In the genomic region with DNA sequence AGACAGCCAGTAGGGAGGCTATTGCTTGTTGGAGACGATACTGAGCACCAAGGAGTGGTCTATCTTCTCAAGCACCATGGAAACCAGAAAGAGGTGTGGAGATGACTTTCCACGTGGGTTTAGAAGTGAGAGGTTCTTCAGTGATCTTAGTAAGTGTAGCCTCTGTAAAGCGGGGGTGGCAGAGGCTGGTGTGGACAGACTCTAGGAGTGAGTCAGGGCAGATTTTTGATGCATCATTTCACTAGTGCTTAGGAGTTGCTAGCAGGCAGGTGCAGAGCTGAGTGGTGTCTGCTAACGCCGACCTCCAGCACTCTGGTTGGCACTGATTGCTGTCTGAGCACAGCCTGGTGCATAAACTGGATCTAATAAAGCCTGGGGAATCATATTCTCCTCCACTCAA, we compare ENCODE assay signal across 10 cellular contexts.
DNase-seq lines count a peak whose midpoint lies in the region; ATAC-seq and TF ChIP-seq lines count a peak whose summit lies in the region.
"Had no signal": no experiment of that assay in that cellular context is flagged by ENCODE, and none has a peak within 500 bp of the region (broad histone marks: within the 10 kb centered on the region; RNA-seq: fewer than 3 reads in every experiment).

No MANE protein-coding gene starts in this region.

- peaks cover 46% of the 10 kb centered on the region for H3K4me1 Mint-ChIP-seq in activated T-cell treated with anti-CD3 and anti-CD28 coated beads, Interleukin-2, amount 50 U/mL, for 4 hours (ENCODE audit: low read depth)
- H3K4me1 Mint-ChIP-seq in Calu3 (ENCODE audit: low read depth, unreplicated experiment) (no peaks in the 10 kb centered on the region), WTC11 (no peaks in the 10 kb centered on the region)

- H3K9me3 Mint-ChIP-seq in activated T-cell treated with anti-CD3 and anti-CD28 coated beads, Interleukin-2, amount 50 U/mL, for 4 hours: no peaks in the 10 kb centered on the region
- H3K9me3 Mint-ChIP-seq in Calu3 (ENCODE audit: low read depth, unreplicated experiment) (no peaks in the 10 kb centered on the region), WTC11 (peaks cover 10% of the 10 kb centered on the region)

- H3K36me3 Mint-ChIP-seq in activated T-cell treated with anti-CD3 and anti-CD28 coated beads, Interleukin-2, amount 50 U/mL, for 4 hours (ENCODE audit: insufficient read depth): no peaks in the 10 kb centered on the region
- H3K36me3 Mint-ChIP-seq in Calu3 (ENCODE audit: insufficient read depth, unreplicated experiment) (no peaks in the 10 kb centered on the region), WTC11 (no peaks in the 10 kb centered on the region)

- ATAC-seq in HG03039 (IDR thresholded peaks at IDR 0.05; ENCODE audit: unreplicated experiment) (peak; percentile 97), WTC11 (no peak)
- peak; percentile 97 for ATAC-seq in activated T-cell treated with anti-CD3 and anti-CD28 coated beads, Interleukin-2, amount 50 U/mL, for 4 hours
- ATAC-seq: left lobe of liver had no signal

- POLR2A ChIA-PET in WTC11 (lab: Charles Lee): no interaction called here

- intact Hi-C loops in Calu3 (cut with micrococcal nuclease; ENCODE audit: unreplicated experiment): no loop called here

- H3K4me3 Mint-ChIP-seq in activated T-cell treated with anti-CD3 and anti-CD28 coated beads, Interleukin-2, amount 50 U/mL, for 4 hours: no peak overlapping the region
- H3K4me3 Mint-ChIP-seq in Calu3 (ENCODE audit: low read depth, unreplicated experiment): no peak overlapping the region
- H3K4me3 Mint-ChIP-seq in WTC11: no peak overlapping the region

- no peak for TF ChIP-seq CTCF in Calu3 (IDR thresholded peaks at IDR 0.05; ENCODE audit: unreplicated experiment)
- TF ChIP-seq CTCF in WTC11 (IDR thresholded peaks at IDR 0.05): no peak

- no peaks in the 10 kb centered on the region for H3K27me3 Mint-ChIP-seq in activated T-cell treated with anti-CD3 and anti-CD28 coated beads, Interleukin-2, amount 50 U/mL, for 4 hours (ENCODE audit: low read depth)
- no peaks in the 10 kb centered on the region for H3K27me3 Mint-ChIP-seq in Calu3 (ENCODE audit: unreplicated experiment)
- no peaks in the 10 kb centered on the region for H3K27me3 Mint-ChIP-seq in WTC11 (ENCODE audit: low read depth)

- H3K27ac Mint-ChIP-seq in Calu3 (ENCODE audit: unreplicated experiment) (no peak overlapping the region), WTC11 (no peak overlapping the region)

- no TSS peak for BruUV-seq in Calu3 (replicated peaks; lab: Mats Ljungman, UMichigan)

- DNase-seq in NK-92 treated with Interleukin-12 subunit alpha and Interleukin-12 subunit beta, amount 100 ng/mL, for 24 hours (lab: John Stamatoyannopoulos, UW): peak; percentile 51
- no peak for DNase-seq in NK-92 (lab: John Stamatoyannopoulos, UW; ENCODE audit: unreplicated experiment)
- peak; percentile 44 for DNase-seq in activated T-cell treated with anti-CD3 and anti-CD28 coated beads, Interleukin-2, amount 50 U/mL, for 4 hours
- peak; percentile 41 to 51 for DNase-seq in stimulated activated CD8-positive, alpha-beta memory T cell treated with anti-CD3 and anti-CD28 coated beads, Interleukin-4, amount 100 ng/mL, for 4 hours (ENCODE audit: low read depth in 2 of 2, low spot score in 1 of 2)
- no peak for DNase-seq in GDM1 (lab: John Stamatoyannopoulos, UW)
- no peak for DNase-seq in Calu3
- no peak for DNase-seq in WTC11 (ENCODE audit: low spot score)
- DNase-seq: SK-N-SH had no signal

- CTCF ChIA-PET in Calu3 (lab: Charles Lee) (no interaction called here), WTC11 (lab: Charles Lee) (no interaction called here)

TF ChIP-seq in WTC11, 78 proteins besides CTCF, POLR2A, EP300 and RAD21:
- TF ChIP-seq SP1 (CRISPR knock-in tag; conservative IDR thresholded peaks at IDR 0.05) (no peak), ZNF416 (CRISPR knock-in tag; IDR thresholded peaks at IDR 0.05) (no peak), FOXP1 (CRISPR knock-in tag; IDR thresholded peaks at IDR 0.05; ENCODE audit: borderline replicate concordance) (no peak), ZNF232 (CRISPR knock-in tag; IDR thresholded peaks at IDR 0.05) (no peak), ZNF396 (CRISPR knock-in tag; IDR thresholded peaks at IDR 0.05; ENCODE audit: borderline replicate concordance) (no peak), ESRRA (CRISPR knock-in tag; IDR thresholded peaks at IDR 0.05; ENCODE audit: borderline replicate concordance) (no peak), TP53 (CRISPR knock-in tag; IDR thresholded peaks at IDR 0.05) (no peak), NFATC4 (CRISPR knock-in tag; IDR thresholded peaks at IDR 0.05) (no peak), FOXK1 (CRISPR knock-in tag; IDR thresholded peaks at IDR 0.05) (no peak), NR1H2 (CRISPR knock-in tag; IDR thresholded peaks at IDR 0.05) (no peak), CREB1 (CRISPR knock-in tag; IDR thresholded peaks at IDR 0.05) (no peak), IRF2 (CRISPR knock-in tag; IDR thresholded peaks at IDR 0.05; ENCODE audit: borderline replicate concordance, low read depth) (no peak)
- TF ChIP-seq, protein P1, sequence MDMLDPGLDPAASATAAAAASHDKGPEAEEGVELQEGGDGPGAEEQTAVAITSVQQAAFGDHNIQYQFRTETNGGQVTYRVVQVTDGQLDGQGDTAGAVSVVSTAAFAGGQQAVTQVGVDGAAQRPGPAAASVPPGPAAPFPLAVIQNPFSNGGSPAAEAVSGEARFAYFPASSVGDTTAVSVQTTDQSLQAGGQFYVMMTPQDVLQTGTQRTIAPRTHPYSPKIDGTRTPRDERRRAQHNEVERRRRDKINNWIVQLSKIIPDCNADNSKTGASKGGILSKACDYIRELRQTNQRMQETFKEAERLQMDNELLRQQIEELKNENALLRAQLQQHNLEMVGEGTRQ (CRISPR knock-in tag; IDR thresholded peaks at IDR 0.05): no peak
- TF ChIP-seq, protein P2, sequence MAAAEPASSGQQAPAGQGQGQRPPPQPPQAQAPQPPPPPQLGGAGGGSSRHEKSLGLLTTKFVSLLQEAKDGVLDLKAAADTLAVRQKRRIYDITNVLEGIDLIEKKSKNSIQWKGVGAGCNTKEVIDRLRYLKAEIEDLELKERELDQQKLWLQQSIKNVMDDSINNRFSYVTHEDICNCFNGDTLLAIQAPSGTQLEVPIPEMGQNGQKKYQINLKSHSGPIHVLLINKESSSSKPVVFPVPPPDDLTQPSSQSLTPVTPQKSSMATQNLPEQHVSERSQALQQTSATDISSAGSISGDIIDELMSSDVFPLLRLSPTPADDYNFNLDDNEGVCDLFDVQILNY (CRISPR knock-in tag; IDR thresholded peaks at IDR 0.05): no peak
- TF ChIP-seq, protein P3, sequence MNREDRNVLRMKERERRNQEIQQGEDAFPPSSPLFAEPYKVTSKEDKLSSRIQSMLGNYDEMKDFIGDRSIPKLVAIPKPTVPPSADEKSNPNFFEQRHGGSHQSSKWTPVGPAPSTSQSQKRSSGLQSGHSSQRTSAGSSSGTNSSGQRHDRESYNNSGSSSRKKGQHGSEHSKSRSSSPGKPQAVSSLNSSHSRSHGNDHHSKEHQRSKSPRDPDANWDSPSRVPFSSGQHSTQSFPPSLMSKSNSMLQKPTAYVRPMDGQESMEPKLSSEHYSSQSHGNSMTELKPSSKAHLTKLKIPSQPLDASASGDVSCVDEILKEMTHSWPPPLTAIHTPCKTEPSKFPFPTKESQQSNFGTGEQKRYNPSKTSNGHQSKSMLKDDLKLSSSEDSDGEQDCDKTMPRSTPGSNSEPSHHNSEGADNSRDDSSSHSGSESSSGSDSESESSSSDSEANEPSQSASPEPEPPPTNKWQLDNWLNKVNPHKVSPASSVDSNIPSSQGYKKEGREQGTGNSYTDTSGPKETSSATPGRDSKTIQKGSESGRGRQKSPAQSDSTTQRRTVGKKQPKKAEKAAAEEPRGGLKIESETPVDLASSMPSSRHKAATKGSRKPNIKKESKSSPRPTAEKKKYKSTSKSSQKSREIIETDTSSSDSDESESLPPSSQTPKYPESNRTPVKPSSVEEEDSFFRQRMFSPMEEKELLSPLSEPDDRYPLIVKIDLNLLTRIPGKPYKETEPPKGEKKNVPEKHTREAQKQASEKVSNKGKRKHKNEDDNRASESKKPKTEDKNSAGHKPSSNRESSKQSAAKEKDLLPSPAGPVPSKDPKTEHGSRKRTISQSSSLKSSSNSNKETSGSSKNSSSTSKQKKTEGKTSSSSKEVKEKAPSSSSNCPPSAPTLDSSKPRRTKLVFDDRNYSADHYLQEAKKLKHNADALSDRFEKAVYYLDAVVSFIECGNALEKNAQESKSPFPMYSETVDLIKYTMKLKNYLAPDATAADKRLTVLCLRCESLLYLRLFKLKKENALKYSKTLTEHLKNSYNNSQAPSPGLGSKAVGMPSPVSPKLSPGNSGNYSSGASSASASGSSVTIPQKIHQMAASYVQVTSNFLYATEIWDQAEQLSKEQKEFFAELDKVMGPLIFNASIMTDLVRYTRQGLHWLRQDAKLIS (CRISPR knock-in tag; IDR thresholded peaks at IDR 0.05; ENCODE audit: borderline replicate concordance): no peak

Comparison
In these comparisons a context has a peak if more than half of its experiments do, and no peak if none do; other contexts are left out.
1. DNase-seq: peak in NK-92 treated with Interleukin-12 subunit alpha and Interleukin-12 subunit beta, amount 100 ng/mL, for 24 hours (single experiment), activated T-cell treated with anti-CD3 and anti-CD28 coated beads, Interleukin-2, amount 50 U/mL, for 4 hours (single experiment) and stimulated activated CD8-positive, alpha-beta memory T cell treated with anti-CD3 and anti-CD28 coated beads, Interleukin-4, amount 100 ng/mL, for 4 hours (2 of 2); none in NK-92 (single experiment), GDM1 (single experiment), Calu3 (single experiment) and WTC11 (single experiment).